ENCODE assay signal across 24 cellular contexts in genomic region chr11:12624595-12624994, GRCh38. TPM values are rescaled to one million over a fixed set of nuclear protein-coding genes. Genes with fewer than 3 reads are reported as not detected.
DNase-seq lines count a peak whose midpoint lies in the region; ATAC-seq, FAIRE-seq and TF ChIP-seq lines count a peak whose summit lies in the region.
"Had no signal": no experiment of that assay in that cellular context is flagged by ENCODE, and none has a peak within 500 bp of the region (broad histone marks: within the 10 kb centered on the region; RNA-seq: fewer than 3 reads in every experiment).

No MANE protein-coding gene starts in this region.

- H3K27ac Mint-ChIP-seq in astrocyte (ENCODE audit: unreplicated experiment) (no peak overlapping the region), osteocyte (ENCODE audit: unreplicated experiment) (peak overlapping the region; percentile 97)
- H3K27ac Mint-ChIP-seq: CD4-positive, CD25-positive, alpha-beta regulatory T cell; CD8-positive, alpha-beta memory T cell; GM23338; IgD-negative memory B cell had no signal

- H3K4me1 ChIP-seq in A549, result no peaks in the 10 kb centered on the region
- peaks cover 15% of the 10 kb centered on the region for H3K4me1 ChIP-seq in PC-3 (ENCODE audit: insufficient read depth, low read length)
- H3K4me1 ChIP-seq in astrocyte (ENCODE audit: insufficient read depth, low read length), result peaks cover 7% of the 10 kb centered on the region
- no peaks in the 10 kb centered on the region for H3K4me1 ChIP-seq in upper lobe of left lung
- H3K4me1 ChIP-seq: BE2C had no signal

- H2AFZ ChIP-seq in PC-3 (ENCODE audit: low read length), result no peak overlapping the region
- no peak overlapping the region for H2AFZ ChIP-seq in astrocyte (ENCODE audit: low read depth, low read length)
- H2AFZ ChIP-seq: GM23338 had no signal

- DNase-seq in A549 (ENCODE audit: low read depth in 1 of 2, low spot score in 1 of 2), result no peak
- DNase-seq in PC-3, result no peak
- no peak for DNase-seq in astrocyte (ENCODE audit: low read depth)
- no peak for DNase-seq in osteocyte (ENCODE audit: extremely low spot score, unreplicated experiment)
- no peak for DNase-seq in upper lobe of left lung
- DNase-seq in 8988T, result no peak
- DNase-seq: ACHN; BE2C; C1 segment of cervical spinal cord; CD4-positive, CD25-positive, alpha-beta regulatory T cell; CD8-positive, alpha-beta memory T cell; COR-L47; DMS 273 treated with DMSO at 0.1 percent for 48 hours; DMS53; DND-41; HCEC 1CT had no signal

- TF ChIP-seq POLR2A in A549 (IDR thresholded peaks at IDR 0.05; ENCODE audit: low read length) (no peak), upper lobe of left lung (IDR thresholded peaks at IDR 0.05) (no peak)

- H4K20me1 ChIP-seq in PC-3 (ENCODE audit: low read length), result no peaks in the 10 kb centered on the region
- H4K20me1 ChIP-seq in astrocyte (ENCODE audit: insufficient read depth, low read length), result no peaks in the 10 kb centered on the region

- intact Hi-C loops in PC-3 (cut with micrococcal nuclease), result no loop called here

- no peak for ATAC-seq in A549
- ATAC-seq in PC-3, result no peak
- ATAC-seq in upper lobe of left lung (ENCODE audit: low FRiP score in 2 of 2), result no peak
- ATAC-seq in HG02678 (IDR thresholded peaks at IDR 0.05; ENCODE audit: unreplicated experiment), result no peak
- ATAC-seq: GM12878, GM23338 had no signal

- FAIRE-seq in A549 (lab: Jason Lieb, UNC), result peak; percentile 13
- FAIRE-seq in astrocyte (lab: Jason Lieb, UNC), result peak; percentile 13
- FAIRE-seq: GM12878, GM19239, H54, HTR-8/SVneo had no signal

- H3K79me2 ChIP-seq in PC-3 (ENCODE audit: low read length) (no peaks in the 10 kb centered on the region), astrocyte (ENCODE audit: insufficient read depth, low read length) (no peaks in the 10 kb centered on the region)

- H3K9me3 ChIP-seq in A549 (peaks cover 25% of the 10 kb centered on the region), PC-3 (ENCODE audit: low read length) (peaks cover 7% of the 10 kb centered on the region; the same call in 1 of the 2 replicates), astrocyte (ENCODE audit: insufficient read depth, low read depth, low read length) (no peaks in the 10 kb centered on the region), upper lobe of left lung (peaks cover 0 to 15% (median 10%) of the 10 kb centered on the region in 4 donors)
- H3K9me3 ChIP-seq: BE2C had no signal

- no peak overlapping the region for H3K9ac ChIP-seq in PC-3 (ENCODE audit: low read length)
- no peak overlapping the region for H3K9ac ChIP-seq in astrocyte (ENCODE audit: low read length)

- peaks cover 6% of the 10 kb centered on the region for H3K9me3 Mint-ChIP-seq in astrocyte (ENCODE audit: unreplicated experiment)
- peaks cover 23% of the 10 kb centered on the region for H3K9me3 Mint-ChIP-seq in osteocyte (ENCODE audit: unreplicated experiment)

- no peak overlapping the region for H3K4me2 ChIP-seq in A549
- H3K4me2 ChIP-seq in PC-3 (ENCODE audit: low read length), result no peak overlapping the region
- H3K4me2 ChIP-seq in astrocyte (ENCODE audit: low read length), result no peak overlapping the region
- H3K4me2 ChIP-seq: GM23338 had no signal

- H3K4me3 ChIP-seq in A549 (no peak overlapping the region), PC-3 (ENCODE audit: low read length) (no peak overlapping the region), astrocyte (ENCODE audit: insufficient read depth, low read depth, low read length) (no peak overlapping the region), upper lobe of left lung (no peak overlapping the region)
- H3K4me3 ChIP-seq: GM12878, GM23338 had no signal

- POLR2A ChIA-PET in A549 (lab: Yijun Ruan, JAX) (no interaction called here), PC-3 (lab: Charles Lee; ENCODE audit: unreplicated experiment) (no interaction called here)

- TF ChIP-seq EP300 in A549 (IDR thresholded peaks at IDR 0.05), result no peak
- TF ChIP-seq EP300 in upper lobe of left lung (IDR thresholded peaks at IDR 0.05), result no peak

- no peak for TF ChIP-seq RAD21 in A549 (conservative IDR thresholded peaks at IDR 0.05 in 1 of 2, IDR thresholded peaks at IDR 0.05 in 1 of 2)

- peaks cover 10% of the 10 kb centered on the region for H3K4me1 Mint-ChIP-seq in astrocyte (ENCODE audit: low read depth, unreplicated experiment)
- peaks cover 19% of the 10 kb centered on the region for H3K4me1 Mint-ChIP-seq in osteocyte (ENCODE audit: unreplicated experiment)
- H3K4me1 Mint-ChIP-seq: CD4-positive, CD25-positive, alpha-beta regulatory T cell; CD8-positive, alpha-beta memory T cell; GM23338 had no signal

- H3K9me2 ChIP-seq in PC-3 (replicated peaks; ENCODE audit: low read length), result no peaks in the 10 kb centered on the region

- H3K27me3 ChIP-seq in PC-3 (ENCODE audit: low read length) (no peaks in the 10 kb centered on the region), astrocyte (ENCODE audit: insufficient read depth, low read length) (no peaks in the 10 kb centered on the region), upper lobe of left lung (no peaks in the 10 kb centered on the region)
- H3K27me3 ChIP-seq: BE2C had no signal

- CTCF ChIA-PET in A549 (lab: Yijun Ruan, JAX) (no interaction called here), PC-3 (lab: Charles Lee) (no interaction called here)

- H3K36me3 Mint-ChIP-seq in astrocyte (ENCODE audit: low read depth, unreplicated experiment), result no peaks in the 10 kb centered on the region
- H3K36me3 Mint-ChIP-seq in osteocyte (ENCODE audit: unreplicated experiment), result peaks cover 9% of the 10 kb centered on the region
- H3K36me3 Mint-ChIP-seq: CD4-positive, CD25-positive, alpha-beta regulatory T cell; IgD-negative memory B cell had no signal

- TF ChIP-seq CTCF in A549 (IDR thresholded peaks at IDR 0.05), result no peak
- TF ChIP-seq CTCF in PC-3 (conservative IDR thresholded peaks at IDR 0.05; ENCODE audit: low read depth, low read length), result no peak
- TF ChIP-seq CTCF in astrocyte (IDR thresholded peaks at IDR 0.05; ENCODE audit: insufficient read depth, low read depth, low read length), result no peak
- no peak for TF ChIP-seq CTCF in osteocyte (IDR thresholded peaks at IDR 0.05)
- TF ChIP-seq CTCF in upper lobe of left lung (IDR thresholded peaks at IDR 0.05), result no peak

- WGBS in A549 (ENCODE audit: missing lambda C conversion rate), result 72% methylated on average over 4 of the region's 4 CpGs
- 94% methylated on average over 4 of the region's 4 CpGs for WGBS in upper lobe of left lung, 2 donors

- no peaks in the 10 kb centered on the region for H3F3A ChIP-seq in PC-3 (ENCODE audit: low read length, unreplicated experiment)

- H3K27me3 Mint-ChIP-seq in astrocyte (ENCODE audit: low read depth, unreplicated experiment) (peaks cover 2% of the 10 kb centered on the region), osteocyte (ENCODE audit: unreplicated experiment) (no peaks in the 10 kb centered on the region)
- H3K27me3 Mint-ChIP-seq: CD4-positive, CD25-positive, alpha-beta regulatory T cell; IgD-negative memory B cell had no signal

- H3K36me3 ChIP-seq in PC-3 (ENCODE audit: low read depth, low read length) (peaks cover 5% of the 10 kb centered on the region; the same call in 1 of the 2 replicates), astrocyte (ENCODE audit: insufficient read depth, low read length) (no peaks in the 10 kb centered on the region), upper lobe of left lung (no peaks in the 10 kb centered on the region)
- H3K36me3 ChIP-seq: BE2C had no signal

- no TSS peak for BruUV-seq in PC-3 (replicated peaks; lab: Mats Ljungman, UMichigan)

- H3K27ac ChIP-seq in A549 (no peak overlapping the region), PC-3 (ENCODE audit: low read length) (peak overlapping the region; percentile 92), astrocyte (ENCODE audit: low read depth, low read length) (peak overlapping the region; percentile 92), upper lobe of left lung (no peak overlapping the region)
- H3K27ac ChIP-seq: 22Rv1 had no signal

- H3K4me3 Mint-ChIP-seq in astrocyte (ENCODE audit: unreplicated experiment) (no peak overlapping the region), osteocyte (ENCODE audit: unreplicated experiment) (no peak overlapping the region)
- H3K4me3 Mint-ChIP-seq: CD4-positive, CD25-positive, alpha-beta regulatory T cell; CD8-positive, alpha-beta memory T cell; GM23338; IgD-negative memory B cell had no signal

TF ChIP-seq in A549, 52 proteins besides CTCF, POLR2A, EP300 and RAD21:
- TF ChIP-seq TFCP2L1 (CRISPR knock-in tag; IDR thresholded peaks at IDR 0.05), result no peak
- TF ChIP-seq PHF8 (IDR thresholded peaks at IDR 0.05; ENCODE audit: borderline replicate concordance, low read depth), result no peak
- no peak for TF ChIP-seq GATA3 (IDR thresholded peaks at IDR 0.05; ENCODE audit: borderline replicate concordance)
- TF ChIP-seq MAFK (IDR thresholded peaks at IDR 0.05; ENCODE audit: partially characterized antibody), result no peak
- TF ChIP-seq KDM5A (IDR thresholded peaks at IDR 0.05), result no peak
- TF ChIP-seq RCOR1 (IDR thresholded peaks at IDR 0.05; ENCODE audit: low read depth, low read length), result no peak

RNA-seq across cellular contexts. Expression of gene TEAD1, which starts 49.6 kb away (rescaled TPM):
- 110 and 112 TPM in 2 replicates for polyA plus RNA-seq in A549 (2011; rRNA removed)
- polyA plus RNA-seq in A549 (2012; cell fraction: cytosol; rRNA removed), result 29.0 and 41.5 TPM in 2 replicates
- polyA plus RNA-seq in A549 (2012; cell fraction: nucleus; rRNA removed), result 45.0 and 63.7 TPM in 2 replicates
- polyA plus RNA-seq in A549 (2017; fragmentation: RNase III; extraction: RNeasy Plus Mini Kit Qiagen cat#74134 plus additional on column Dnase treatment), result 110 to 116 TPM (median 111 TPM) in 3 replicates
- 144 and 157 TPM in 2 replicates for polyA minus RNA-seq in A549 (2011; rRNA and poly(A)+ RNA removed)
- 70.2 and 148 TPM in 2 replicates for total RNA-seq in PC-3 (2014; rRNA removed)
- total RNA-seq in astrocyte, result 141 and 149 TPM in 2 replicates
- total RNA-seq in osteocyte, result 152 and 154 TPM in 2 replicates
- 100 to 1,000 TPM in 2 of 6 donors, 10 to 100 TPM in 4; 53.5 to 141 (median 80.2) TPM for total RNA-seq in upper lobe of left lung
- polyA plus RNA-seq: CD4-positive, CD25-positive, alpha-beta regulatory T cell; CD8-positive, alpha-beta memory T cell; IgD-negative memory B cell had no signal

Comparison
In these comparisons a context has a peak if more than half of its experiments do, and no peak if none do; other contexts are left out.
1. H3K27ac ChIP-seq: peak in PC-3 (single experiment) and astrocyte (single experiment); none in A549 (0 of 2) and upper lobe of left lung (0 of 4).